19 cellular contexts compared by ENCODE assay signal in the genomic region with DNA sequence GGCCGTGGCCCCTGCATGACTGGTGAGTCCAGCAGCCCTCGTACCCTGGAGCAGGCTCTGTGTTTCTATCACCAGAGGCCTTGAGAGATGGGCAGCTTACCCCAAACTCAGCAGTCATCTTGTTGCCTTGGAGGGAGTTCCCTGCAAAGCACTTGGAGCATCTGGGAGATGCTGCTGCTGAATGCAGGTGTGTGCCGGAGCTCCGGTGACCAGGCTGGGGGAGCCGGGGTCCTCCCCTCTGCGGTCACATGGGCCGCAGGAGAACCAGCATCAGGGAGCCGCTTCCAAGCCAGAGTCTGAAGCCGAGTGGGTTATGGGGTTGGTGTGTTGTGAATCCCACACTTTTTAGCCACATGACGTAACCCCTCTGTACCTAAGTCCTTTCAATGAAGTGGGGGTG.
"Had no signal": no experiment of that assay in that cellular context is flagged by ENCODE, and none has a peak within 500 bp of the region (broad histone marks: within the 10 kb centered on the region; RNA-seq: fewer than 3 reads in every experiment).

No MANE protein-coding gene starts in this region.

- H3K79me2 ChIP-seq: hepatocyte had no signal

- H3K27me3 ChIP-seq: hepatocyte, tibial nerve, upper lobe of left lung, uterus had no signal

- H3K9me3 ChIP-seq: prostate gland, sigmoid colon, thoracic aorta, tibial nerve, upper lobe of left lung, uterus had no signal

- H3K4me2 ChIP-seq: hepatocyte had no signal

- H3K4me1 ChIP-seq: prostate gland, sigmoid colon, tibial nerve, upper lobe of left lung, uterus had no signal

- H3K27ac ChIP-seq: dorsolateral prefrontal cortex, hepatocyte, prostate gland, sigmoid colon, thoracic aorta, tibial nerve, upper lobe of left lung, uterus had no signal

- DNase-seq: effector CD4-positive, alpha-beta T cell; kidney; mesenchymal stem cell; midbrain; right cardiac atrium; stimulated activated CD4-positive, alpha-beta T cell treated with anti-CD3 and anti-CD28 coated beads, Interleukin-4, amount 100 ng/mL, for 4 hours; uterus had no signal

- H3K36me3 ChIP-seq: prostate gland, sigmoid colon, thoracic aorta, tibial nerve, upper lobe of left lung, uterus had no signal

- H2AFZ ChIP-seq: hepatocyte had no signal

- ATAC-seq: left lobe of liver; naive thymus-derived CD4-positive, alpha-beta T cell; right cardiac atrium; stimulated activated memory B cell treated with anti-CD40 and anti-IgM and Interleukin-4, amounts not matched to agents 10 μg/mL and 1 μg/mL and 100 μg/mL, for 72 hours had no signal

- H3K4me3 ChIP-seq: dorsolateral prefrontal cortex, hepatocyte, prostate gland, sigmoid colon, thoracic aorta, tibial nerve, upper lobe of left lung, uterus had no signal

- FAIRE-seq: colon, frontal cortex, kidney had no signal
